In the genomic region with DNA sequence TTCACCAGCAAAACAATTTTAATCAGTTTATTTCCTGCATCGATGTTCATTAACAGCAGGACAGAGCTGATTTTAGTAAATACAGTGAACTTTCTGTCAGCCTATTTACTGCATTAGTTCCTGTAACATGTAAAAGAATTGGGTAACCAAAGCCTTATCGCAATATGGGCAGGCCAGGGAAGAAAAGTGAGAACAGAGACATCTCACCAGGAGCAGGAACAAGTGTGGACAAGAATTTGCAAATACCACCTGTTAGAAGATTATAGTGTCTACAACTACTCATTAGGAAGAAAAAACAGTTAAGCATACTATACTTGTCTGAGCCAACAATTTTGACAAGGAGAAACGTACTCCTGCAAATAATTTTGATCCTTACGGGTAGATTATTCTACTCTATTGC, we compare ENCODE assay signal across 20 cellular contexts.
"Had no signal": no experiment of that assay in that cellular context is flagged by ENCODE, and none has a peak within 500 bp of the region (broad histone marks: within the 10 kb centered on the region; RNA-seq: fewer than 3 reads in every experiment).

No MANE protein-coding gene starts in this region.

- H3K27me3 ChIP-seq: adrenal gland, SJCRH30 had no signal

- H3K4me1 ChIP-seq: adrenal gland, SJCRH30 had no signal

- H3K36me3 ChIP-seq: adrenal gland, SJCRH30 had no signal

- H3K9ac ChIP-seq: SK-N-SH had no signal

- ATAC-seq: activated CD4-positive, CD25-positive, alpha-beta regulatory T cell treated with anti-CD3 and anti-CD28 coated beads, Interleukin-2, amount 50 U/mL, for 24 hours; activated CD8-positive, alpha-beta T cell treated with anti-CD3 and anti-CD28 coated beads for 36 hours; activated T-cell treated with anti-CD3 and anti-CD28 coated beads, Interleukin-2, amount 50 U/mL, for 72 hours; K562 had no signal

- DNase-seq: activated CD4-positive, alpha-beta T cell treated with anti-CD3 and anti-CD28 coated beads for 4 hours; activated CD8-positive, alpha-beta memory T cell treated with anti-CD3 and anti-CD28 coated beads, Interleukin-2, amount 50 U/mL, for 4 hours; activated CD8-positive, alpha-beta T cell treated with anti-CD3 and anti-CD28 coated beads for 36 hours; activated naive CD4-positive, alpha-beta T cell treated with anti-CD3 and anti-CD28 coated beads, Interleukin-2, amount 50 U/mL, for 16 hours; activated naive CD8-positive, alpha-beta T cell treated with anti-CD3 and anti-CD28 coated beads, Interleukin-2, amount 10 ng/mL, durations not matched to agents 7 days and 5 days; activated T-cell treated with anti-CD3 and anti-CD28 coated beads, Interleukin-2, amount 50 U/mL, for 72 hours; adrenal gland; aorta; Karpas-422; NCI-H1105 treated with DMSO at 0.1 percent for 48 hours; NCI-H1436 treated with DMSO at 0.1 percent for 48 hours; NCI-H187; NCI-H345; NCI-H510A; NCI-H526 treated with DMSO at 0.1 percent for 48 hours; SJCRH30; SK-N-SH; T-helper 1 cell had no signal

- H3K27ac ChIP-seq: adrenal gland, SJCRH30 had no signal

- H3K4me3 ChIP-seq: adrenal gland, K562, SJCRH30 had no signal

- H3K4me2 ChIP-seq: SK-N-SH had no signal

- H3K9me3 ChIP-seq: adrenal gland, SJCRH30, SK-N-SH had no signal
